ENCODE assay signal across 18 cellular contexts in the genomic region with DNA sequence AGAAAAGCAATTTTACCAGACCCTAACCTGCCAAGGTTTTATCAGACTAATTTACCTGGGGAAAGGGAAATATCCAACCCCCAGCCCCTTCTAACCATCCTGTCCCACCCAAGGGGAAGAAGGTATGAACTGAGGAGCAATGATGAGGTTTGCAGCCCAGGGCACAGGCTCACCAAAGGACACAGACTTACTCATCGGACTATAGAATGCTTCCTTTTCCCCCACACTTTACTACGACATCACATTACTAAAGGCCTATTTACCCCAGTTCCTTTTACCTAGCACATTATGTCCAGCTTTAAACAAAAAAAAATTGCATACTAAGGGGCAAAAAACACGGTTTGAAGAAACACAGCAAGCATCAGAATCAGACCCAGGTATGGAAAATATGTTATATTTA.
DNase-seq lines count a peak whose midpoint lies in the region; ATAC-seq and TF ChIP-seq lines count a peak whose summit lies in the region.
"Had no signal": no experiment of that assay in that cellular context is flagged by ENCODE, and none has a peak within 500 bp of the region (broad histone marks: within the 10 kb centered on the region; RNA-seq: fewer than 3 reads in every experiment).

No MANE protein-coding gene starts in this region.

- no peak overlapping the region for H3K4me3 ChIP-seq in fibroblast of mammary gland (ENCODE audit: control insufficient read depth, low read depth, low read length)
- H3K4me3 ChIP-seq: BLaER1, GM23248 had no signal

- DNase-seq in EH (ENCODE audit: low read depth) (peak; percentile 51), HFFc6 (peak; percentile 43), amniotic epithelial cell (ENCODE audit: low read depth) (peak; percentile 32), fibroblast of mammary gland (ENCODE audit: low read depth) (peak; percentile 50)
- DNase-seq in activated CD4-positive, alpha-beta T cell treated with anti-CD3 and anti-CD28 coated beads, Interleukin-2, amount 50 U/mL, for 48 hours, result no peak
- DNase-seq: Caco-2; CD4-positive, CD25-positive, alpha-beta regulatory T cell; CD8-positive, alpha-beta T cell; DMS153; DND-41; GM23248; H9 had no signal

- peaks cover 39% of the 10 kb centered on the region for H3K4me1 Mint-ChIP-seq in HFFc6 (ENCODE audit: low read depth)
- H3K4me1 Mint-ChIP-seq: B cell; CD4-positive, CD25-positive, alpha-beta regulatory T cell; H9 had no signal

- TF ChIP-seq CTCF in HFFc6 (IDR thresholded peaks at IDR 0.05), result no peak
- TF ChIP-seq CTCF in fibroblast of mammary gland (conservative IDR thresholded peaks at IDR 0.05; ENCODE audit: control insufficient read depth, insufficient read depth, low read depth, low read length), result no peak

- H3K36me3 Mint-ChIP-seq in HFFc6 (ENCODE audit: low read depth), result peaks cover 45% of the 10 kb centered on the region
- H3K36me3 Mint-ChIP-seq: CD4-positive, CD25-positive, alpha-beta regulatory T cell; CD8-positive, alpha-beta T cell had no signal

- no peak overlapping the region for H3K4me3 Mint-ChIP-seq in HFFc6
- H3K4me3 Mint-ChIP-seq: B cell; CD4-positive, CD25-positive, alpha-beta regulatory T cell; CD8-positive, alpha-beta T cell; H9 had no signal

- no peak for ATAC-seq in SK-N-SH treated with all-trans-retinoic acid at 6 μM for 48 hours
- no peak for ATAC-seq in HG02840 (IDR thresholded peaks at IDR 0.05; ENCODE audit: low FRiP score, unreplicated experiment)
- ATAC-seq in HG02798 (IDR thresholded peaks at IDR 0.05; ENCODE audit: poor library complexity, unreplicated experiment), result no peak
- ATAC-seq: CD8-positive, alpha-beta T cell; HCT116 had no signal

- H3K27me3 Mint-ChIP-seq in HFFc6 (ENCODE audit: insufficient read depth), result no peaks in the 10 kb centered on the region
- H3K27me3 Mint-ChIP-seq: CD4-positive, CD25-positive, alpha-beta regulatory T cell had no signal

- H3K9me3 Mint-ChIP-seq in HFFc6, result peaks cover 39% of the 10 kb centered on the region

- peak overlapping the region; percentile 56 for H3K27ac Mint-ChIP-seq in HFFc6
- H3K27ac Mint-ChIP-seq: B cell; CD4-positive, CD25-positive, alpha-beta regulatory T cell; CD8-positive, alpha-beta T cell; H9 had no signal

TF ChIP-seq in SK-N-SH treated with all-trans-retinoic acid at 6 μM for 48 hours, 23 proteins besides CTCF, POLR2A, EP300 and RAD21:
- TF ChIP-seq, protein P1, sequence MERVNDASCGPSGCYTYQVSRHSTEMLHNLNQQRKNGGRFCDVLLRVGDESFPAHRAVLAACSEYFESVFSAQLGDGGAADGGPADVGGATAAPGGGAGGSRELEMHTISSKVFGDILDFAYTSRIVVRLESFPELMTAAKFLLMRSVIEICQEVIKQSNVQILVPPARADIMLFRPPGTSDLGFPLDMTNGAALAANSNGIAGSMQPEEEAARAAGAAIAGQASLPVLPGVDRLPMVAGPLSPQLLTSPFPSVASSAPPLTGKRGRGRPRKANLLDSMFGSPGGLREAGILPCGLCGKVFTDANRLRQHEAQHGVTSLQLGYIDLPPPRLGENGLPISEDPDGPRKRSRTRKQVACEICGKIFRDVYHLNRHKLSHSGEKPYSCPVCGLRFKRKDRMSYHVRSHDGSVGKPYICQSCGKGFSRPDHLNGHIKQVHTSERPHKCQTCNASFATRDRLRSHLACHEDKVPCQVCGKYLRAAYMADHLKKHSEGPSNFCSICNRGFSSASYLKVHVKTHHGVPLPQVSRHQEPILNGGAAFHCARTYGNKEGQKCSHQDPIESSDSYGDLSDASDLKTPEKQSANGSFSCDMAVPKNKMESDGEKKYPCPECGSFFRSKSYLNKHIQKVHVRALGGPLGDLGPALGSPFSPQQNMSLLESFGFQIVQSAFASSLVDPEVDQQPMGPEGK (CRISPR knock-in tag; IDR thresholded peaks at IDR 0.05; ENCODE audit: borderline replicate concordance), result no peak
- TF ChIP-seq PPARA (CRISPR knock-in tag; IDR thresholded peaks at IDR 0.05; ENCODE audit: borderline replicate concordance) (no peak), ARNTL (CRISPR knock-in tag; IDR thresholded peaks at IDR 0.05; ENCODE audit: borderline replicate concordance, low read depth) (no peak), BACH2 (CRISPR knock-in tag; IDR thresholded peaks at IDR 0.05; ENCODE audit: borderline replicate concordance) (no peak), OSR1 (CRISPR knock-in tag; IDR thresholded peaks at IDR 0.05) (no peak)
- TF ChIP-seq, protein P2, sequence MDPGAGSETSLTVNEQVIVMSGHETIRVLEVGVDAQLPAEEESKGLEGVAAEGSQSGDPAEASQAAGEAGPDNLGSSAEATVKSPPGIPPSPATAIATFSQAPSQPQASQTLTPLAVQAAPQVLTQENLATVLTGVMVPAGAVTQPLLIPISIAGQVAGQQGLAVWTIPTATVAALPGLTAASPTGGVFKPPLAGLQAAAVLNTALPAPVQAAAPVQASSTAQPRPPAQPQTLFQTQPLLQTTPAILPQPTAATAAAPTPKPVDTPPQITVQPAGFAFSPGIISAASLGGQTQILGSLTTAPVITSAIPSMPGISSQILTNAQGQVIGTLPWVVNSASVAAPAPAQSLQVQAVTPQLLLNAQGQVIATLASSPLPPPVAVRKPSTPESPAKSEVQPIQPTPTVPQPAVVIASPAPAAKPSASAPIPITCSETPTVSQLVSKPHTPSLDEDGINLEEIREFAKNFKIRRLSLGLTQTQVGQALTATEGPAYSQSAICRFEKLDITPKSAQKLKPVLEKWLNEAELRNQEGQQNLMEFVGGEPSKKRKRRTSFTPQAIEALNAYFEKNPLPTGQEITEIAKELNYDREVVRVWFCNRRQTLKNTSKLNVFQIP (CRISPR knock-in tag; IDR thresholded peaks at IDR 0.05; ENCODE audit: borderline replicate concordance, low read depth), result no peak
TF ChIP-seq in SK-N-SH treated with all-trans-retinoic acid at 6 μM for 48 hours: peak in this region for 0.

Comparison
In these comparisons a context has a peak if more than half of its experiments do, and no peak if none do; other contexts are left out.
1. DNase-seq: peak in EH (single experiment), HFFc6 (single experiment), amniotic epithelial cell (single experiment) and fibroblast of mammary gland (single experiment); none in activated CD4-positive, alpha-beta T cell treated with anti-CD3 and anti-CD28 coated beads, Interleukin-2, amount 50 U/mL, for 48 hours (0 of 2).